13 cellular contexts compared by ENCODE assay signal in the genomic region with DNA sequence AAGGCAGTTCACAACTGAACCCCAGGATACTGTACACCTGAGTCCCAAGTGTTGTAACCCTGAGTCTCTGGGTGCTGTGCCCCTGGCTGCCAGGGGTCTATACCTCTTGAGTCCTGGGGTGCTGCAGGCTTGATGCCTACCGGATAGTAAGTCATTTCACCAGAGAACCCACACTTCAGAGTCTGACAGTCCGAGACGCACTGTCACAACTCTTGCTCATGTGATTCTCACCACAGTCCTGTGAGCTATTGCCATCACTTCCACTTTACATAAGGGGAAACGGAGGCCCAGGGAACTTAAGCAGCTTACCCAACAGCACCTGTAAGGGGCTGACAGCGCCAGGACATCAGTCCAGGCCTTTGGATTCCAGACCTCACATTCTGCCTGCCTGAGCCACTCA.
DNase-seq lines count a peak whose midpoint lies in the region; ATAC-seq and TF ChIP-seq lines count a peak whose summit lies in the region.
"Had no signal": no experiment of that assay in that cellular context is flagged by ENCODE, and none has a peak within 500 bp of the region (broad histone marks: within the 10 kb centered on the region; RNA-seq: fewer than 3 reads in every experiment).

No MANE protein-coding gene starts in this region.

- H3K4me1 Mint-ChIP-seq in CD14-positive monocyte, result peaks cover 48% of the 10 kb centered on the region
- peaks cover 0 to 26% (median 0%) of the 10 kb centered on the region in 7 donors for H3K4me1 Mint-ChIP-seq in naive thymus-derived CD4-positive, alpha-beta T cell
- H3K4me1 Mint-ChIP-seq: T-cell had no signal

- no peaks in the 10 kb centered on the region for H3K36me3 ChIP-seq in naive thymus-derived CD4-positive, alpha-beta T cell (ENCODE audit: control insufficient read depth in 2 of 3, insufficient read depth in 3 of 3, low read length in 3 of 3)
- no peaks in the 10 kb centered on the region for H3K36me3 ChIP-seq in gastrocnemius medialis
- H3K36me3 ChIP-seq: HAP-1 had no signal

- peak; percentile 38 for ATAC-seq in naive thymus-derived CD4-positive, alpha-beta T cell
- no peak for ATAC-seq in gastrocnemius medialis
- ATAC-seq: T-cell had no signal

- peaks cover under 1 to 3% (median 2%) of the 10 kb centered on the region in 7 donors for H3K9me3 Mint-ChIP-seq in CD14-positive monocyte
- H3K9me3 Mint-ChIP-seq in naive thymus-derived CD4-positive, alpha-beta T cell, result peaks cover 0 to 7% (median 0%) of the 10 kb centered on the region in 11 donors
- H3K9me3 Mint-ChIP-seq: CD4-positive, alpha-beta T cell; T-cell had no signal

- H3K27me3 ChIP-seq in naive thymus-derived CD4-positive, alpha-beta T cell (ENCODE audit: control insufficient read depth in 2 of 2, insufficient read depth in 2 of 2, low read length in 2 of 2), result no peaks in the 10 kb centered on the region
- no peaks in the 10 kb centered on the region for H3K27me3 ChIP-seq in gastrocnemius medialis

- H3K27ac Mint-ChIP-seq in CD14-positive monocyte, result peak overlapping the region in 4 of 7 donors; percentile 24 to 68 (median 52)
- no peak overlapping the region for H3K27ac Mint-ChIP-seq in naive thymus-derived CD4-positive, alpha-beta T cell
- H3K27ac Mint-ChIP-seq: CD4-positive, alpha-beta T cell; T-cell had no signal

- no peaks in the 10 kb centered on the region for H3K36me3 Mint-ChIP-seq in CD14-positive monocyte
- no peaks in the 10 kb centered on the region for H3K36me3 Mint-ChIP-seq in naive thymus-derived CD4-positive, alpha-beta T cell
- H3K36me3 Mint-ChIP-seq: T-cell had no signal

- CTCF ChIA-PET in naive thymus-derived CD4-positive, alpha-beta T cell (lab: Charles Lee), result no interaction called here

- H3K27ac ChIP-seq in 22Rv1 (peak overlapping the region; percentile 83), VCaP (peak overlapping the region; percentile 89), gastrocnemius medialis (no peak overlapping the region)
- H3K27ac ChIP-seq in naive thymus-derived CD4-positive, alpha-beta T cell (ENCODE audit: low read depth, low read length), result no peak overlapping the region

- peaks cover 0 to 5% (median 0%) of the 10 kb centered on the region in 3 donors for H3K27me3 Mint-ChIP-seq in CD14-positive monocyte (ENCODE audit: low read depth in 3 of 3)
- H3K27me3 Mint-ChIP-seq in naive thymus-derived CD4-positive, alpha-beta T cell, result no peaks in the 10 kb centered on the region
- H3K27me3 Mint-ChIP-seq: CD4-positive, alpha-beta T cell; T-cell had no signal

- H3K9me3 ChIP-seq in naive thymus-derived CD4-positive, alpha-beta T cell (ENCODE audit: control insufficient read depth in 2 of 3, low read length in 3 of 3), result no peaks in the 10 kb centered on the region
- H3K9me3 ChIP-seq in gastrocnemius medialis, result no peaks in the 10 kb centered on the region
- H3K9me3 ChIP-seq: HAP-1 had no signal

- in situ Hi-C loops in gastrocnemius medialis (cut with MboI; ENCODE audit: low sequenced_read_pairs in 4 of 4), result no loop called here

- POLR2A ChIA-PET in naive thymus-derived CD4-positive, alpha-beta T cell (lab: Charles Lee), result no interaction called here

- H3K4me3 Mint-ChIP-seq in CD14-positive monocyte, result peak overlapping the region in 1 of 2 donors; percentile 26
- no peak overlapping the region for H3K4me3 Mint-ChIP-seq in naive thymus-derived CD4-positive, alpha-beta T cell
- H3K4me3 Mint-ChIP-seq: CD4-positive, alpha-beta T cell; T-cell had no signal

- DNase-seq in CD14-positive monocyte (ENCODE audit: low spot score) (peak; percentile 62), gastrocnemius medialis (no peak), HCEC 1CT (no peak), HK-2 (ENCODE audit: unreplicated experiment) (no peak)
- DNase-seq in naive thymus-derived CD4-positive, alpha-beta T cell, result no peak
- DNase-seq: Calu3, NCI-H187, NCI-H446 treated with DMSO at 0.1 percent for 48 hours, T-cell had no signal

- no peaks in the 10 kb centered on the region for H3K4me1 ChIP-seq in naive thymus-derived CD4-positive, alpha-beta T cell (ENCODE audit: control insufficient read depth in 2 of 2, insufficient read depth in 2 of 2, low read length in 2 of 2)
- H3K4me1 ChIP-seq in gastrocnemius medialis, result peaks cover 4 to 9% of the 10 kb centered on the region in 2 donors
- H3K4me1 ChIP-seq: HAP-1 had no signal

- intact Hi-C loops in CD14-positive monocyte (cut with micrococcal nuclease), result no loop called here
- intact Hi-C loops in naive thymus-derived CD4-positive, alpha-beta T cell (cut with micrococcal nuclease), result no loop called here
- intact Hi-C loops in gastrocnemius medialis (cut with DNase I; ENCODE audit: low total_unique reads), result no loop called here

- H3K4me3 ChIP-seq in naive thymus-derived CD4-positive, alpha-beta T cell (ENCODE audit: low read length), result no peak overlapping the region
- H3K4me3 ChIP-seq in gastrocnemius medialis, result no peak overlapping the region
- H3K4me3 ChIP-seq: HAP-1 had no signal

- no peak for TF ChIP-seq CTCF in 22Rv1 (IDR thresholded peaks at IDR 0.05)
- TF ChIP-seq CTCF in CD14-positive monocyte (IDR thresholded peaks at IDR 0.05), result no peak
- no peak for TF ChIP-seq CTCF in VCaP (conservative IDR thresholded peaks at IDR 0.05)
- TF ChIP-seq CTCF in gastrocnemius medialis (IDR thresholded peaks at IDR 0.05 in 4 of 5, conservative IDR thresholded peaks at IDR 0.05 in 1 of 5), result no peak

- TF ChIP-seq POLR2A in gastrocnemius medialis (IDR thresholded peaks at IDR 0.05), result no peak

Comparison
In these comparisons a context has a peak if more than half of its experiments do, and no peak if none do; other contexts are left out.
1. H3K27ac ChIP-seq: peak in 22Rv1 (single experiment) and VCaP (single experiment); none in naive thymus-derived CD4-positive, alpha-beta T cell (single experiment) and gastrocnemius medialis (0 of 4).
2. H3K27ac Mint-ChIP-seq: peak in CD14-positive monocyte (4 of 7); none in naive thymus-derived CD4-positive, alpha-beta T cell (0 of 9).